ENCODE assay signal across 1 cellular context in genomic region chr6:38639498-38640215, GRCh38.
TF ChIP-seq lines count a peak whose summit lies in the region.

BTBD9 (minus strand) TSS chr6:38639929.

TF ChIP-seq in HEK293, 187 proteins besides CTCF, POLR2A, EP300 and RAD21 (continued from another document and continues in another):
- TF ChIP-seq ZNF555 (tag by site-specific recombination; conservative IDR thresholded peaks at IDR 0.05) (no peak), GFI1B (tag by site-specific recombination; IDR thresholded peaks at IDR 0.05) (no peak), ZSCAN18 (tag by site-specific recombination; IDR thresholded peaks at IDR 0.05) (no peak), ZFHX2 (tag by site-specific recombination; conservative IDR thresholded peaks at IDR 0.05) (peak; percentile 79), ZNF416 (tag by site-specific recombination; IDR thresholded peaks at IDR 0.05) (no peak), TRIM28 (IDR thresholded peaks at IDR 0.05; ENCODE audit: borderline replicate concordance, low read length) (no peak; the same call in 1 of the 2 replicates), ZNF426 (tag by site-specific recombination; IDR thresholded peaks at IDR 0.05) (no peak), ZBTB11 (tag by site-specific recombination; conservative IDR thresholded peaks at IDR 0.05; ENCODE audit: low read depth) (no peak), ZEB2 (tag by site-specific recombination; IDR thresholded peaks at IDR 0.05) (no peak), ZNF366 (tag by site-specific recombination; conservative IDR thresholded peaks at IDR 0.05) (no peak), ZNF549 (tag by site-specific recombination; IDR thresholded peaks at IDR 0.05) (no peak), ZNF398 (tag by site-specific recombination; IDR thresholded peaks at IDR 0.05) (no peak; the same call in 1 of the 2 replicates), ZNF521 (tag by site-specific recombination; IDR thresholded peaks at IDR 0.05) (no peak), ZNF157 (tag by site-specific recombination; IDR thresholded peaks at IDR 0.05) (no peak), ZNF518A (tag by site-specific recombination; conservative IDR thresholded peaks at IDR 0.05; ENCODE audit: low read depth) (no peak), ZNF692 (tag by site-specific recombination; IDR thresholded peaks at IDR 0.05) (0 out of 2 replicates have a peak, but pooled peaks have one; percentile 35), ZNF175 (tag by site-specific recombination; IDR thresholded peaks at IDR 0.05) (no peak), PRDM1 (tag by site-specific recombination; IDR thresholded peaks at IDR 0.05) (no peak), ZNF133 (tag by site-specific recombination; IDR thresholded peaks at IDR 0.05) (no peak), ZNF791 (tag by site-specific recombination; IDR thresholded peaks at IDR 0.05) (no peak), SCRT1 (tag by site-specific recombination; IDR thresholded peaks at IDR 0.05; ENCODE audit: borderline replicate concordance) (no peak), ZNF174 (tag by site-specific recombination; IDR thresholded peaks at IDR 0.05) (no peak), ZNF704 (tag by site-specific recombination; IDR thresholded peaks at IDR 0.05) (no peak), BCL11A (tag by site-specific recombination; IDR thresholded peaks at IDR 0.05; ENCODE audit: low read depth) (no peak), ZNF654 (tag by site-specific recombination; IDR thresholded peaks at IDR 0.05; ENCODE audit: low read depth) (no peak), KLF7 (tag by site-specific recombination; IDR thresholded peaks at IDR 0.05; ENCODE audit: borderline replicate concordance) (no peak), ZNF571 (tag by site-specific recombination; IDR thresholded peaks at IDR 0.05) (no peak), ZNF362 (tag by site-specific recombination; IDR thresholded peaks at IDR 0.05) (no peak), YY2 (tag by site-specific recombination; IDR thresholded peaks at IDR 0.05) (no peak), SETDB1 (IDR thresholded peaks at IDR 0.05; ENCODE audit: insufficient read length, low read length) (no peak), ZNF561 (tag by site-specific recombination; IDR thresholded peaks at IDR 0.05; ENCODE audit: borderline replicate concordance) (peak; percentile 58; the same call in 1 of the 2 replicates), ZNF624 (tag by site-specific recombination; IDR thresholded peaks at IDR 0.05) (no peak), REPIN1 (tag by site-specific recombination; IDR thresholded peaks at IDR 0.05; ENCODE audit: low read depth) (no peak), KLF1 (tag by site-specific recombination; IDR thresholded peaks at IDR 0.05) (no peak; the same call in 1 of the 2 replicates), ZSCAN23 (tag by site-specific recombination; IDR thresholded peaks at IDR 0.05) (no peak), ZNF211 (tag by site-specific recombination; IDR thresholded peaks at IDR 0.05; ENCODE audit: low read depth) (no peak), REST (tag by site-specific recombination; IDR thresholded peaks at IDR 0.05) (no peak), ZNF544 (tag by site-specific recombination; IDR thresholded peaks at IDR 0.05) (no peak), OVOL3 (tag by site-specific recombination; IDR thresholded peaks at IDR 0.05) (no peak), ZBTB49 (tag by site-specific recombination; IDR thresholded peaks at IDR 0.05; ENCODE audit: low read depth) (no peak)
